In the genomic region with DNA sequence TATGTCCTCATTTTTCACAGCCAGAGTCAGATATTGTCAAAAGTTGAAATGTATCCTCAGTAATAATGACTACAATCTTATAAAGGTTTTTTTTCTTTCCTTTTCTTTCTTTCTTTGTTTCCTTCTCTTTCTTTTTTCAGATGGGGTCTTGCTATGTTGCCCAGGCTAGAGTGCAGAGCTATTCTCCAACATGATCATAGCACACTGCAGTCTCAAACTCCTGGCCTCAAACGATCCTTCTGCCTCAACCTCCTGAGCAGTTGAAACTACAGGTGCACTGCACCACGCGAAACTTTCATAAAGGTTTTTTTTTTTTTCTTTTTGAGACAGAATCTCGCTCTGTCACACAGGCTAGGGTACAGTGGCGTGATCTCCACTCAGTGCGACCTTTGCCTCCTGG, we compare ENCODE assay signal across 30 cellular contexts. TPM values are rescaled to one million over a fixed set of nuclear protein-coding genes. Genes with fewer than 3 reads are reported as not detected.
DNase-seq lines count a peak whose midpoint lies in the region; ATAC-seq, FAIRE-seq and TF ChIP-seq lines count a peak whose summit lies in the region.
"Had no signal": no experiment of that assay in that cellular context is flagged by ENCODE, and none has a peak within 500 bp of the region (broad histone marks: within the 10 kb centered on the region; RNA-seq: fewer than 3 reads in every experiment).

No MANE protein-coding gene starts in this region.

- H3K9me3 ChIP-seq in HepG2 (ENCODE audit: low read length) (no peaks in the 10 kb centered on the region), right lobe of liver (no peaks in the 10 kb centered on the region)
- H3K9me3 ChIP-seq: BE2C, BLaER1 had no signal

- H3K27ac ChIP-seq in HepG2 (ENCODE audit: extremely low read length, insufficient read depth, low read length) (no peak overlapping the region), right lobe of liver (no peak overlapping the region)
- H3K27ac ChIP-seq: BLaER1 had no signal

- CTCF ChIA-PET in HepG2 (lab: Yijun Ruan, JAX; ENCODE audit: low intra/inter-chr PET ratio, low total read pairs) = no interaction called here
- CTCF ChIA-PET in WTC11 (lab: Charles Lee) = no interaction called here

- no peak for TF ChIP-seq RAD21 in HepG2 (CRISPR knock-in tag; IDR thresholded peaks at IDR 0.05)

- TF ChIP-seq POLR2A in HepG2 (IDR thresholded peaks at IDR 0.05; ENCODE audit: insufficient read depth in 1 of 2, low read depth in 2 of 2, low read length in 2 of 2) (no peak), right lobe of liver (IDR thresholded peaks at IDR 0.05) (no peak)

- H3K27ac Mint-ChIP-seq in WTC11 (no peak overlapping the region), progenitor cell of endocrine pancreas (peak overlapping the region; percentile 32)
- H3K27ac Mint-ChIP-seq: CD14-positive monocyte; CD4-positive, alpha-beta memory T cell; CD4-positive, CD25-positive, alpha-beta regulatory T cell had no signal

- in situ Hi-C loops in HepG2 (cut with HindIII; ENCODE audit: extremely low pct_ligation_motif_present, low pct_unique_long_range_greater_than_20kb) = no loop called here

- intact Hi-C loops in HepG2 (cut with micrococcal nuclease; ENCODE audit: unreplicated experiment) = loop anchor here (5.0 kb wide), 1 partner anchor 67 kb away; no protein-coding TSS in a partner anchor
- intact Hi-C loops in right lobe of liver (cut with DNase I) = no loop called here

- ATAC-seq in HepG2 (no peak), right lobe of liver (no peak), WTC11 (no peak)
- ATAC-seq: GM12878 had no signal

- H3K4me3 Mint-ChIP-seq in WTC11 (no peak overlapping the region), progenitor cell of endocrine pancreas (ENCODE audit: low read depth) (no peak overlapping the region)
- H3K4me3 Mint-ChIP-seq: CD14-positive monocyte; CD4-positive, alpha-beta memory T cell; CD4-positive, CD25-positive, alpha-beta regulatory T cell; CD8-positive, alpha-beta memory T cell had no signal

- H3K79me2 ChIP-seq in HepG2 (ENCODE audit: insufficient read depth, low read length) = no peaks in the 10 kb centered on the region

- H3K36me3 Mint-ChIP-seq in WTC11 = peaks cover 9% of the 10 kb centered on the region
- H3K36me3 Mint-ChIP-seq in progenitor cell of endocrine pancreas (ENCODE audit: insufficient read depth) = no peaks in the 10 kb centered on the region
- H3K36me3 Mint-ChIP-seq: CD14-positive monocyte; CD4-positive, alpha-beta memory T cell; CD4-positive, CD25-positive, alpha-beta regulatory T cell; CD8-positive, alpha-beta memory T cell had no signal

- WGBS in HepG2 (ENCODE audit: low lambda C conversion rate) = 23% methylated on average over 6 of the region's 6 CpGs
- 55% methylated on average over 6 of the region's 6 CpGs for WGBS in right lobe of liver (ENCODE audit: insufficient coverage, low coverage, low lambda C conversion rate, missing lambda C conversion rate)

- H3K27me3 ChIP-seq in HepG2 (ENCODE audit: control insufficient read depth in 1 of 2, insufficient read depth in 2 of 2, low read length in 2 of 2) (0 out of 5 replicates have a peak, but pooled peaks cover 6 to 15% of the 10 kb centered on the region in 2 experiments), right lobe of liver (no peaks in the 10 kb centered on the region)
- H3K27me3 ChIP-seq: BE2C, BLaER1 had no signal

- DNase-seq in HepG2 (ENCODE audit: low spot score) = no peak
- DNase-seq in right lobe of liver = no peak
- no peak for DNase-seq in WTC11 (ENCODE audit: low spot score)
- DNase-seq in progenitor cell of endocrine pancreas (ENCODE audit: low spot score, unreplicated experiment) = no peak
- DNase-seq in GM20000 (ENCODE audit: low spot score) = no peak
- DNase-seq in MV-4-11 (lab: John Stamatoyannopoulos, UW) = no peak
- DNase-seq: 8988T; ACHN; BE2C; C1 segment of cervical spinal cord; CD4-positive, alpha-beta memory T cell; CD4-positive, CD25-positive, alpha-beta regulatory T cell; CD8-positive, alpha-beta memory T cell; COR-L47; DMS 273 treated with DMSO at 0.1 percent for 48 hours; DMS153; DMS53; DMS79; DND-41; EL; GDM1 had no signal

- no peak overlapping the region for H2AFZ ChIP-seq in HepG2 (ENCODE audit: low read length)

- POLR2A ChIA-PET in HepG2 (lab: Yijun Ruan, JAX) (no interaction called here), WTC11 (lab: Charles Lee) (no interaction called here)

- TF ChIP-seq CTCF in HepG2 (CRISPR knock-in tag; IDR thresholded peaks at IDR 0.05) (no peak), right lobe of liver (IDR thresholded peaks at IDR 0.05) (no peak), WTC11 (IDR thresholded peaks at IDR 0.05) (no peak), progenitor cell of endocrine pancreas (IDR thresholded peaks at IDR 0.05; ENCODE audit: unreplicated experiment) (no peak), GM20000 (IDR thresholded peaks at IDR 0.05; ENCODE audit: extremely low read depth, missing control alignments) (no peak)

- H3K9me3 Mint-ChIP-seq in WTC11 (peaks cover 19% of the 10 kb centered on the region), progenitor cell of endocrine pancreas (ENCODE audit: low read depth) (peaks cover 3% of the 10 kb centered on the region)
- H3K9me3 Mint-ChIP-seq: CD14-positive monocyte had no signal

- no peak overlapping the region for H3K4me2 ChIP-seq in HepG2 (ENCODE audit: low read depth, low read length)
- H3K4me2 ChIP-seq: BLaER1 had no signal

- H3K4me1 ChIP-seq in HepG2 (ENCODE audit: insufficient read depth, low read length) = peaks cover 5% of the 10 kb centered on the region
- no peaks in the 10 kb centered on the region for H3K4me1 ChIP-seq in right lobe of liver
- H3K4me1 ChIP-seq: BE2C, BLaER1 had no signal

- H4K20me1 ChIP-seq in HepG2 (ENCODE audit: insufficient read depth, low read length) = no peaks in the 10 kb centered on the region
- H4K20me1 ChIP-seq: BLaER1 had no signal

- no peak overlapping the region for H3K9ac ChIP-seq in HepG2 (ENCODE audit: insufficient read depth, low read depth, low read length)
- H3K9ac ChIP-seq: BLaER1 had no signal

- BruUV-seq in HepG2 (replicated peaks; lab: Mats Ljungman, UMichigan) = no TSS peak

- peaks cover 26% of the 10 kb centered on the region for H3K27me3 Mint-ChIP-seq in WTC11 (ENCODE audit: low read depth)
- peaks cover 4% of the 10 kb centered on the region for H3K27me3 Mint-ChIP-seq in progenitor cell of endocrine pancreas
- H3K27me3 Mint-ChIP-seq: CD4-positive, alpha-beta memory T cell; CD8-positive, alpha-beta memory T cell had no signal

- no peak for TF ChIP-seq EP300 in HepG2 (IDR thresholded peaks at IDR 0.05; ENCODE audit: low read depth in 2 of 2, low read length in 2 of 2)
- no peak for TF ChIP-seq EP300 in HepG2 (CRISPR knock-in tag; IDR thresholded peaks at IDR 0.05; ENCODE audit: borderline replicate concordance)

- no peaks in the 10 kb centered on the region for H3K36me3 ChIP-seq in HepG2 (replicated peaks in 1 of 2; ENCODE audit: control insufficient read depth in 1 of 2, insufficient read depth in 2 of 2, low read length in 2 of 2)
- no peaks in the 10 kb centered on the region for H3K36me3 ChIP-seq in right lobe of liver
- H3K36me3 ChIP-seq: BE2C, BLaER1 had no signal

- H3K4me3 ChIP-seq in HepG2 (replicated peaks in 1 of 3; ENCODE audit: insufficient read depth in 1 of 3, low read depth in 2 of 3, low read length in 3 of 3) = no peak overlapping the region
- no peak overlapping the region for H3K4me3 ChIP-seq in right lobe of liver
- H3K4me3 ChIP-seq: BLaER1, GM12878 had no signal

- peaks cover 27% of the 10 kb centered on the region for H3K4me1 Mint-ChIP-seq in WTC11
- H3K4me1 Mint-ChIP-seq in progenitor cell of endocrine pancreas (ENCODE audit: low read depth) = peaks cover 46% of the 10 kb centered on the region
- H3K4me1 Mint-ChIP-seq: CD14-positive monocyte; CD4-positive, alpha-beta memory T cell; CD4-positive, CD25-positive, alpha-beta regulatory T cell; CD8-positive, alpha-beta memory T cell had no signal

- no peak for FAIRE-seq in HepG2 (lab: Jason Lieb, UNC)
- FAIRE-seq: A204.1, GM12878, GM12892, GM18507 had no signal

TF ChIP-seq in HepG2, 621 proteins besides CTCF, POLR2A, EP300 and RAD21:
- no peak for TF ChIP-seq ZNF547 (CRISPR knock-in tag; IDR thresholded peaks at IDR 0.05)
- peak; percentile 82 for TF ChIP-seq ZNF121 (CRISPR knock-in tag; IDR thresholded peaks at IDR 0.05)

TF ChIP-seq in WTC11, 78 proteins besides CTCF, POLR2A, EP300 and RAD21 (continues in another document):
- TF ChIP-seq TCF7 (CRISPR knock-in tag; IDR thresholded peaks at IDR 0.05; ENCODE audit: low read depth) = no peak

RNA-seq across cellular contexts. Expression of a gene that starts 31.1 kb away (rescaled TPM):
- 12.2 and 12.7 TPM in 2 replicates for total RNA-seq in HepG2 (2016; rRNA removed; fragmentation: Illumina TruSeq; extraction: Trizol)
- 4.6 and 4.9 TPM in 2 replicates for total RNA-seq in HepG2 (2016; cell fraction: cytosol; rRNA removed; fragmentation: Illumina TruSeq; extraction: Trizol; ENCODE audit: low read depth)
- 10.8 and 13.2 TPM in 2 replicates for total RNA-seq in HepG2 (2016; cell fraction: insoluble cytoplasmic fraction; rRNA removed; fragmentation: Illumina TruSeq; extraction: Trizol)
- total RNA-seq in HepG2 (2016; cell fraction: membrane; rRNA removed; fragmentation: Illumina TruSeq; extraction: Trizol) = 11.1 and 12.0 TPM in 2 replicates
- 11.8 and 11.9 TPM in 2 replicates for total RNA-seq in HepG2 (2016; cell fraction: nucleus; rRNA removed; fragmentation: Illumina TruSeq; extraction: Trizol)
- 8.8 and 12.2 TPM in 2 replicates for polyA plus RNA-seq in HepG2 (2011; rRNA removed)
- polyA plus RNA-seq in HepG2 (2011; cell fraction: cytosol; rRNA removed) = 5.0 and 7.0 TPM in 2 replicates
- polyA plus RNA-seq in HepG2 (2011; cell fraction: nucleus; rRNA removed) = 31.5 and 34.4 TPM in 2 replicates
- 33.6 and 38.4 TPM in 2 replicates for polyA plus RNA-seq in HepG2 (2012)
- 4.4 TPM in 2 replicates for polyA plus RNA-seq in HepG2 (2016; cell fraction: cytosol; fragmentation: Illumina TruSeq; extraction: Trizol; ENCODE audit: low read depth)
- 22.9 and 28.4 TPM in 2 replicates for polyA plus RNA-seq in HepG2 (2016; cell fraction: insoluble cytoplasmic fraction; fragmentation: Illumina TruSeq; extraction: Trizol; ENCODE audit: low read depth)
- 9.4 and 9.7 TPM in 2 replicates for polyA plus RNA-seq in HepG2 (2016; cell fraction: membrane; fragmentation: Illumina TruSeq; extraction: Trizol; ENCODE audit: low read depth)
- polyA plus RNA-seq in HepG2 (2016; cell fraction: nucleus; fragmentation: Illumina TruSeq; extraction: Trizol; ENCODE audit: insufficient read depth, low read depth) = 30.5 and 31.3 TPM in 2 replicates
- polyA minus RNA-seq in HepG2 (2011; rRNA and poly(A)+ RNA removed; ENCODE audit: low replicate concordance) = 12.8 TPM in 1 of 2 replicates, not detected in the other
- 12.6 and 15.2 TPM in 2 replicates for polyA minus RNA-seq in HepG2 (2011; cell fraction: cytosol; rRNA and poly(A)+ RNA removed)
- 6.7 and 9.3 TPM in 2 replicates for polyA minus RNA-seq in HepG2 (2011; cell fraction: nucleus; rRNA and poly(A)+ RNA removed)
- total RNA-seq in right lobe of liver = 10 to 100 TPM; 11.8 to 28.7 (median 21.2) TPM
- total RNA-seq in WTC11 (2021) = 1.3 to 3.1 TPM (median 1.3 TPM) in 3 replicates
- 124 and 141 TPM in 2 replicates for total RNA-seq in progenitor cell of endocrine pancreas
- total RNA-seq: A673; CD4-positive, alpha-beta memory T cell; CD4-positive, CD25-positive, alpha-beta regulatory T cell; CD8-positive, alpha-beta memory T cell; G401; GM12878 had no signal
- polyA plus RNA-seq: AG04450; CD14-positive monocyte; CD4-positive, alpha-beta memory T cell; CD4-positive, CD25-positive, alpha-beta regulatory T cell; CD8-positive, alpha-beta memory T cell; GM12878 had no signal
